1 cellular context compared by ENCODE assay signal in the genomic region with DNA sequence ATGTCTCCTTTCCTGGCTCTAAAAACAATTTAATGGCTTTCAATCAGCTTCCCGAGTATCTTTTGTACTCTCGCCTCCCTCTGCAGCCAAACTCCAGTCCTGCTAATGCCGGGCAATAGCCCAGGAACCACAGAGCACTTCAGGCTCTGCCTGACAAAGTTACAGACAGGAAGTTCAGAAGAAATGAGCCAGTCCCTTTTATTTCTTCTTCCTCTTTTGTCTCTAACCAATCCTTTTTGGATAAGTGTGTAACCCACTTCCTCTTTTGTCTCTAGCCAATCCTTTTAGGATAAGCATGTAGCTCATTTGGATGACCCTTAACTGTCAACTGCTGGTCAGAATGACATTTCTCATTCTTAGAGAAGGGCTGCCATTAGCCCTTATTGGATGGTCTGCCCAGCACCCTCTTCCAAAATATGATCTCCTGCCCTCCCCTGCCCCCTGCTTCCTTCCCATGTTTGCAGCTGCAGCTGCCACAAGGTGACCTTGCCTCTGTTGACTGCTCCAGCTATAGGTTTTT.
TF ChIP-seq lines count a peak whose summit lies in the region.

No MANE protein-coding gene starts in this region.

TF ChIP-seq in GM12878, 131 proteins besides CTCF, POLR2A, EP300 and RAD21 (continued from another document):
- TF ChIP-seq, protein P1, sequence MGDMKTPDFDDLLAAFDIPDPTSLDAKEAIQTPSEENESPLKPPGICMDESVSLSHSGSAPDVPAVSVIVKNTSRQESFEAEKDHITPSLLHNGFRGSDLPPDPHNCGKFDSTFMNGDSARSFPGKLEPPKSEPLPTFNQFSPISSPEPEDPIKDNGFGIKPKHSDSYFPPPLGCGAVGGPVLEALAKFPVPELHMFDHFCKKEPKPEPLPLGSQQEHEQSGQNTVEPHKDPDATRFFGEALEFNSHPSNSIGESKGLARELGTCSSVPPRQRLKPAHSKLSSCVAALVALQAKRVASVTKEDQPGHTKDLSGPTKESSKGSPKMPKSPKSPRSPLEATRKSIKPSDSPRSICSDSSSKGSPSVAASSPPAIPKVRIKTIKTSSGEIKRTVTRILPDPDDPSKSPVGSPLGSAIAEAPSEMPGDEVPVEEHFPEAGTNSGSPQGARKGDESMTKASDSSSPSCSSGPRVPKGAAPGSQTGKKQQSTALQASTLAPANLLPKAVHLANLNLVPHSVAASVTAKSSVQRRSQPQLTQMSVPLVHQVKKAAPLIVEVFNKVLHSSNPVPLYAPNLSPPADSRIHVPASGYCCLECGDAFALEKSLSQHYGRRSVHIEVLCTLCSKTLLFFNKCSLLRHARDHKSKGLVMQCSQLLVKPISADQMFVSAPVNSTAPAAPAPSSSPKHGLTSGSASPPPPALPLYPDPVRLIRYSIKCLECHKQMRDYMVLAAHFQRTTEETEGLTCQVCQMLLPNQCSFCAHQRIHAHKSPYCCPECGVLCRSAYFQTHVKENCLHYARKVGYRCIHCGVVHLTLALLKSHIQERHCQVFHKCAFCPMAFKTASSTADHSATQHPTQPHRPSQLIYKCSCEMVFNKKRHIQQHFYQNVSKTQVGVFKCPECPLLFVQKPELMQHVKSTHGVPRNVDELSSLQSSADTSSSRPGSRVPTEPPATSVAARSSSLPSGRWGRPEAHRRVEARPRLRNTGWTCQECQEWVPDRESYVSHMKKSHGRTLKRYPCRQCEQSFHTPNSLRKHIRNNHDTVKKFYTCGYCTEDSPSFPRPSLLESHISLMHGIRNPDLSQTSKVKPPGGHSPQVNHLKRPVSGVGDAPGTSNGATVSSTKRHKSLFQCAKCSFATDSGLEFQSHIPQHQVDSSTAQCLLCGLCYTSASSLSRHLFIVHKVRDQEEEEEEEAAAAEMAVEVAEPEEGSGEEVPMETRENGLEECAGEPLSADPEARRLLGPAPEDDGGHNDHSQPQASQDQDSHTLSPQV (IDR thresholded peaks at IDR 0.05) = no peak
- TF ChIP-seq IKZF2 (IDR thresholded peaks at IDR 0.05) (peak; percentile 50 to 55; a peak in 2 of 4 replicates), RUNX3 (IDR thresholded peaks at IDR 0.05; ENCODE audit: low read length) (peak; percentile 70), GABPA (IDR thresholded peaks at IDR 0.05; ENCODE audit: low read depth) (peak; percentile 68; the same call in 1 of the 2 replicates), EED (IDR thresholded peaks at IDR 0.05; ENCODE audit: low read depth) (0 out of 2 replicates have a peak, but pooled peaks have one; percentile 45), MTA2 (IDR thresholded peaks at IDR 0.05; ENCODE audit: low read depth) (peak; percentile 46; the same call in 1 of the 2 replicates), ATF7 (IDR thresholded peaks at IDR 0.05; ENCODE audit: low read depth) (peak; percentile 18; the same call in 1 of the 2 replicates), NR2C2 (IDR thresholded peaks at IDR 0.05; ENCODE audit: borderline replicate concordance, control insufficient read depth, insufficient read length, low read depth) (no peak), IKZF1 (conservative IDR thresholded peaks at IDR 0.05) (peak; percentile 62), BACH1 (IDR thresholded peaks at IDR 0.05; ENCODE audit: borderline replicate concordance) (no peak), POU2F2 (IDR thresholded peaks at IDR 0.05; ENCODE audit: borderline replicate concordance, low read depth, low read length) (0 out of 3 replicates have a peak, but pooled peaks have one; percentile 10), RELA (IDR thresholded peaks at IDR 0.05; ENCODE audit: borderline replicate concordance, partially characterized antibody) (no peak), POLR2AphosphoS5 (IDR thresholded peaks at IDR 0.05; ENCODE audit: low read length) (peak; percentile 69; the same call in 1 of the 2 replicates), TAF1 (IDR thresholded peaks at IDR 0.05; ENCODE audit: borderline replicate concordance, low read depth, low read length) (peak; percentile 55; the same call in 1 of the 2 replicates), BMI1 (IDR thresholded peaks at IDR 0.05; ENCODE audit: borderline replicate concordance) (no peak), TCF12 (IDR thresholded peaks at IDR 0.05; ENCODE audit: low read depth, low read length) (0 out of 2 replicates have a peak, but pooled peaks have one; percentile 10), CHD1 (IDR thresholded peaks at IDR 0.05; ENCODE audit: low read depth, low read length) (no peak)
- TF ChIP-seq, protein P2, sequence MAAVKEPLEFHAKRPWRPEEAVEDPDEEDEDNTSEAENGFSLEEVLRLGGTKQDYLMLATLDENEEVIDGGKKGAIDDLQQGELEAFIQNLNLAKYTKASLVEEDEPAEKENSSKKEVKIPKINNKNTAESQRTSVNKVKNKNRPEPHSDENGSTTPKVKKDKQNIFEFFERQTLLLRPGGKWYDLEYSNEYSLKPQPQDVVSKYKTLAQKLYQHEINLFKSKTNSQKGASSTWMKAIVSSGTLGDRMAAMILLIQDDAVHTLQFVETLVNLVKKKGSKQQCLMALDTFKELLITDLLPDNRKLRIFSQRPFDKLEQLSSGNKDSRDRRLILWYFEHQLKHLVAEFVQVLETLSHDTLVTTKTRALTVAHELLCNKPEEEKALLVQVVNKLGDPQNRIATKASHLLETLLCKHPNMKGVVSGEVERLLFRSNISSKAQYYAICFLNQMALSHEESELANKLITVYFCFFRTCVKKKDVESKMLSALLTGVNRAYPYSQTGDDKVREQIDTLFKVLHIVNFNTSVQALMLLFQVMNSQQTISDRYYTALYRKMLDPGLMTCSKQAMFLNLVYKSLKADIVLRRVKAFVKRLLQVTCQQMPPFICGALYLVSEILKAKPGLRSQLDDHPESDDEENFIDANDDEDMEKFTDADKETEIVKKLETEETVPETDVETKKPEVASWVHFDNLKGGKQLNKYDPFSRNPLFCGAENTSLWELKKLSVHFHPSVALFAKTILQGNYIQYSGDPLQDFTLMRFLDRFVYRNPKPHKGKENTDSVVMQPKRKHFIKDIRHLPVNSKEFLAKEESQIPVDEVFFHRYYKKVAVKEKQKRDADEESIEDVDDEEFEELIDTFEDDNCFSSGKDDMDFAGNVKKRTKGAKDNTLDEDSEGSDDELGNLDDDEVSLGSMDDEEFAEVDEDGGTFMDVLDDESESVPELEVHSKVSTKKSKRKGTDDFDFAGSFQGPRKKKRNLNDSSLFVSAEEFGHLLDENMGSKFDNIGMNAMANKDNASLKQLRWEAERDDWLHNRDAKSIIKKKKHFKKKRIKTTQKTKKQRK (IDR thresholded peaks at IDR 0.05; ENCODE audit: low read depth, low read length) = no peak
- TF ChIP-seq, protein P3, sequence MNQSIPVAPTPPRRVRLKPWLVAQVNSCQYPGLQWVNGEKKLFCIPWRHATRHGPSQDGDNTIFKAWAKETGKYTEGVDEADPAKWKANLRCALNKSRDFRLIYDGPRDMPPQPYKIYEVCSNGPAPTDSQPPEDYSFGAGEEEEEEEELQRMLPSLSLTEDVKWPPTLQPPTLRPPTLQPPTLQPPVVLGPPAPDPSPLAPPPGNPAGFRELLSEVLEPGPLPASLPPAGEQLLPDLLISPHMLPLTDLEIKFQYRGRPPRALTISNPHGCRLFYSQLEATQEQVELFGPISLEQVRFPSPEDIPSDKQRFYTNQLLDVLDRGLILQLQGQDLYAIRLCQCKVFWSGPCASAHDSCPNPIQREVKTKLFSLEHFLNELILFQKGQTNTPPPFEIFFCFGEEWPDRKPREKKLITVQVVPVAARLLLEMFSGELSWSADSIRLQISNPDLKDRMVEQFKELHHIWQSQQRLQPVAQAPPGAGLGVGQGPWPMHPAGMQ (IDR thresholded peaks at IDR 0.05; ENCODE audit: borderline replicate concordance) = no peak
- TF ChIP-seq, protein P4, sequence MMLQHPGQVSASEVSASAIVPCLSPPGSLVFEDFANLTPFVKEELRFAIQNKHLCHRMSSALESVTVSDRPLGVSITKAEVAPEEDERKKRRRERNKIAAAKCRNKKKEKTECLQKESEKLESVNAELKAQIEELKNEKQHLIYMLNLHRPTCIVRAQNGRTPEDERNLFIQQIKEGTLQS (IDR thresholded peaks at IDR 0.05; ENCODE audit: borderline replicate concordance, extremely low read depth, low read depth, low read length) = no peak
- TF ChIP-seq, protein P5, sequence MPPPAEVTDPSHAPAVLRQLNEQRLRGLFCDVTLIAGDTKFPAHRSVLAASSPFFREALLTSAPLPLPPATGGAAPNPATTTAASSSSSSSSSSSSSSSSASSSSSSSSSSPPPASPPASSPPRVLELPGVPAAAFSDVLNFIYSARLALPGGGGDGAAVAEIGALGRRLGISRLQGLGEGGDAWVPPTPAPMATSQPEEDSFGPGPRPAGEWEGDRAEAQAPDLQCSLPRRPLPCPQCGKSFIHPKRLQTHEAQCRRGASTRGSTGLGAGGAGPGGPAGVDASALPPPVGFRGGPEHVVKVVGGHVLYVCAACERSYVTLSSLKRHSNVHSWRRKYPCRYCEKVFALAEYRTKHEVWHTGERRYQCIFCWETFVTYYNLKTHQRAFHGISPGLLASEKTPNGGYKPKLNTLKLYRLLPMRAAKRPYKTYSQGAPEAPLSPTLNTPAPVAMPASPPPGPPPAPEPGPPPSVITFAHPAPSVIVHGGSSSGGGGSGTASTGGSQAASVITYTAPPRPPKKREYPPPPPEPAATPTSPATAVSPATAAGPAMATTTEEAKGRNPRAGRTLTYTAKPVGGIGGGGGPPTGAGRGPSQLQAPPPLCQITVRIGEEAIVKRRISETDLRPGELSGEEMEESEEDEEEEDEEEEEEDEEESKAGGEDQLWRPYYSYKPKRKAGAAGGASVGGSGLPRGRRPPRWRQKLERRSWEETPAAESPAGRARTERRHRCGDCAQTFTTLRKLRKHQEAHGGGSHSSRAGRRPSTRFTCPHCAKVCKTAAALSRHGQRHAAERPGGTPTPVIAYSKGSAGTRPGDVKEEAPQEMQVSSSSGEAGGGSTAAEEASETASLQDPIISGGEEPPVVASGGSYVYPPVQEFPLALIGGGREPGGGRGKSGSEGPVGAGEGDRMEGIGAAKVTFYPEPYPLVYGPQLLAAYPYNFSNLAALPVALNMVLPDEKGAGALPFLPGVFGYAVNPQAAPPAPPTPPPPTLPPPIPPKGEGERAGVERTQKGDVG (CRISPR knock-in tag; IDR thresholded peaks at IDR 0.05) = no peak
TF ChIP-seq in GM12878: peak in this region for 12.
